In the genomic region with DNA sequence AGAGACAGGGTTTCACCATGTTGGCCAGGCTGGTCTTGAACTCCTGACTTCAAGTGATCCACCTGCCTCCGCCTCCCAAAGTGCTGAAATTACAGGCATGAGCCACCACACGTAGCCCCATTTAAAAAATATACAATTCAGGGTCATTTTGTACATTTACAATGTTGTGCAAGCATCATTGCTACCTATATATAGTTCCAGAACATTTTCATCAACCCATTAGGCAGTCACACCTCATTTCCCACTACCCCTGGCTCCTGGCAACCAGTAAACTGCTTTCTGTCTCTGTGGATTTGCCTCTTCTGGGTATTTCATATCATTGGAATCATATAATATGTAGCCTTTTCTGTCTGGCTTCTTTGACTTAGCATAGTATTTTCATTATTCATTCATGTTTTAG, we compare ENCODE assay signal across 26 cellular contexts. TPM values are rescaled to one million over a fixed set of nuclear protein-coding genes. Genes with fewer than 3 reads are reported as not detected.
A peak's percentile ranks its signal among the peaks of the same experiment; 100 is the strongest.
DNase-seq lines count a peak whose midpoint lies in the region; ATAC-seq and TF ChIP-seq lines count a peak whose summit lies in the region.
"Had no signal": no experiment of that assay in that cellular context is flagged by ENCODE, and none has a peak within 500 bp of the region (broad histone marks: within the 10 kb centered on the region; RNA-seq: fewer than 3 reads in every experiment).

No MANE protein-coding gene starts in this region.

- no peak overlapping the region for H3K27ac ChIP-seq in esophagus muscularis mucosa (replicated peaks in 1 of 4)
- H3K27ac ChIP-seq: BLaER1 had no signal

- intact Hi-C loops in esophagus muscularis mucosa (cut with DNase I), result no loop called here
- intact Hi-C loops in activated T-helper 2 cell treated with anti-CD3 and anti-CD28 coated beads, Interferon-gamma antibody, Interleukin-2, Interleukin-4, amounts not matched to agents 10 μg/mL and 5 μg/mL and 100 μg/mL, durations not matched to agents 14 hours and 24 hours and 36 hours (cut with micrococcal nuclease), result no loop called here

- WGBS in esophagus muscularis mucosa, result 70% methylated on average over 2 of the region's 2 CpGs

- no peaks in the 10 kb centered on the region for H3K4me1 ChIP-seq in esophagus muscularis mucosa
- H3K4me1 ChIP-seq: BE2C, BLaER1 had no signal

- H3K4me3 Mint-ChIP-seq in activated T-helper 2 cell treated with anti-CD3 and anti-CD28 coated beads, Interferon-gamma antibody, Interleukin-2, Interleukin-4, amounts not matched to agents 10 μg/mL and 5 μg/mL and 100 μg/mL, durations not matched to agents 14 hours and 24 hours and 36 hours (ENCODE audit: low read depth), result no peak overlapping the region
- H3K4me3 Mint-ChIP-seq: CD14-positive monocyte; CD4-positive, alpha-beta memory T cell; CD4-positive, CD25-positive, alpha-beta regulatory T cell; CD8-positive, alpha-beta memory T cell had no signal

- H3K27me3 ChIP-seq in esophagus muscularis mucosa, result no peaks in the 10 kb centered on the region
- H3K27me3 ChIP-seq: BE2C, BLaER1 had no signal

- no peak for TF ChIP-seq EP300 in esophagus muscularis mucosa (IDR thresholded peaks at IDR 0.05)

- no peaks in the 10 kb centered on the region for H3K4me1 Mint-ChIP-seq in activated T-helper 2 cell treated with anti-CD3 and anti-CD28 coated beads, Interferon-gamma antibody, Interleukin-2, Interleukin-4, amounts not matched to agents 10 μg/mL and 5 μg/mL and 100 μg/mL, durations not matched to agents 14 hours and 24 hours and 36 hours (ENCODE audit: low read depth)
- H3K4me1 Mint-ChIP-seq: CD14-positive monocyte; CD4-positive, alpha-beta memory T cell; CD4-positive, CD25-positive, alpha-beta regulatory T cell; CD8-positive, alpha-beta memory T cell had no signal

- no peak overlapping the region for H3K27ac Mint-ChIP-seq in activated T-helper 2 cell treated with anti-CD3 and anti-CD28 coated beads, Interferon-gamma antibody, Interleukin-2, Interleukin-4, amounts not matched to agents 10 μg/mL and 5 μg/mL and 100 μg/mL, durations not matched to agents 14 hours and 24 hours and 36 hours
- H3K27ac Mint-ChIP-seq: CD14-positive monocyte; CD4-positive, alpha-beta memory T cell; CD4-positive, CD25-positive, alpha-beta regulatory T cell had no signal

- DNase-seq in NCI-H69 (lab: John Stamatoyannopoulos, UW), result peak; percentile 3
- peak; percentile 80 for DNase-seq in esophagus muscularis mucosa (ENCODE audit: extremely low spot score)
- DNase-seq in renal cortical epithelial cell (ENCODE audit: low read depth), result peak; percentile 67
- no peak for DNase-seq in activated T-helper 2 cell treated with anti-CD3 and anti-CD28 coated beads, Interferon-gamma antibody, Interleukin-2, Interleukin-4, amounts not matched to agents 10 μg/mL and 5 μg/mL and 100 μg/mL, durations not matched to agents 14 hours and 24 hours and 36 hours (ENCODE audit: low spot score)
- DNase-seq: 8988T; ACHN; BE2C; C1 segment of cervical spinal cord; CD4-positive, alpha-beta memory T cell; CD4-positive, CD25-positive, alpha-beta regulatory T cell; CD8-positive, alpha-beta memory T cell; COR-L47; DMS 273 treated with DMSO at 0.1 percent for 48 hours; DMS153; DMS53; DMS79; DND-41; EL; GDM1 had no signal

- ATAC-seq in HG03097 (IDR thresholded peaks at IDR 0.05; ENCODE audit: low FRiP score, unreplicated experiment), result no peak
- ATAC-seq: GM12878 had no signal

- no peaks in the 10 kb centered on the region for H3K9me3 ChIP-seq in esophagus muscularis mucosa
- H3K9me3 ChIP-seq: BE2C had no signal

- H3K9me3 Mint-ChIP-seq in activated T-helper 2 cell treated with anti-CD3 and anti-CD28 coated beads, Interferon-gamma antibody, Interleukin-2, Interleukin-4, amounts not matched to agents 10 μg/mL and 5 μg/mL and 100 μg/mL, durations not matched to agents 14 hours and 24 hours and 36 hours, result peaks cover 9% of the 10 kb centered on the region

- H3K27me3 Mint-ChIP-seq in activated T-helper 2 cell treated with anti-CD3 and anti-CD28 coated beads, Interferon-gamma antibody, Interleukin-2, Interleukin-4, amounts not matched to agents 10 μg/mL and 5 μg/mL and 100 μg/mL, durations not matched to agents 14 hours and 24 hours and 36 hours (ENCODE audit: low read depth), result peaks cover 11% of the 10 kb centered on the region

- no peak overlapping the region for H3K4me3 ChIP-seq in esophagus muscularis mucosa
- H3K4me3 ChIP-seq: BLaER1, GM12878 had no signal

- no peak for TF ChIP-seq POLR2A in esophagus muscularis mucosa (IDR thresholded peaks at IDR 0.05; ENCODE audit: low read depth)

- no peaks in the 10 kb centered on the region for H3K36me3 Mint-ChIP-seq in activated T-helper 2 cell treated with anti-CD3 and anti-CD28 coated beads, Interferon-gamma antibody, Interleukin-2, Interleukin-4, amounts not matched to agents 10 μg/mL and 5 μg/mL and 100 μg/mL, durations not matched to agents 14 hours and 24 hours and 36 hours (ENCODE audit: low read depth)
- H3K36me3 Mint-ChIP-seq: CD14-positive monocyte; CD4-positive, alpha-beta memory T cell; CD4-positive, CD25-positive, alpha-beta regulatory T cell had no signal

- H3K36me3 ChIP-seq in esophagus muscularis mucosa, result no peaks in the 10 kb centered on the region
- H3K36me3 ChIP-seq: BE2C, BLaER1 had no signal

- TF ChIP-seq CTCF in esophagus muscularis mucosa (IDR thresholded peaks at IDR 0.05), result no peak

RNA-seq across cellular contexts. Expression of a gene that starts 6.7 kb away (rescaled TPM):
- total RNA-seq in esophagus muscularis mucosa, result under 1 TPM in 1 of 4 donors, not detected in 3; 0.33 TPM
- total RNA-seq in renal cortical epithelial cell, result 1.6 TPM in 1 of 2 replicates, not detected in the other
- total RNA-seq in activated T-helper 2 cell treated with anti-CD3 and anti-CD28 coated beads, Interferon-gamma antibody, Interleukin-2, Interleukin-4, amounts not matched to agents 10 μg/mL and 5 μg/mL and 100 μg/mL, durations not matched to agents 14 hours and 24 hours and 36 hours, result 0.60 and 0.89 TPM in 2 replicates
- total RNA-seq: A673; CD4-positive, alpha-beta memory T cell; CD4-positive, CD25-positive, alpha-beta regulatory T cell; Daoy; G401 had no signal

RNA-seq across cellular contexts. Expression of a gene that starts 6.8 kb away (rescaled TPM):
- total RNA-seq in esophagus muscularis mucosa, result not detected
- total RNA-seq in renal cortical epithelial cell, result 0.25 TPM in 1 of 2 replicates, not detected in the other
- total RNA-seq in activated T-helper 2 cell treated with anti-CD3 and anti-CD28 coated beads, Interferon-gamma antibody, Interleukin-2, Interleukin-4, amounts not matched to agents 10 μg/mL and 5 μg/mL and 100 μg/mL, durations not matched to agents 14 hours and 24 hours and 36 hours, result 0.87 and 1.2 TPM in 2 replicates
- total RNA-seq: CD4-positive, alpha-beta memory T cell; CD4-positive, CD25-positive, alpha-beta regulatory T cell had no signal

RNA-seq across cellular contexts. Expression of a gene that starts 54.0 kb away (rescaled TPM):
- total RNA-seq in esophagus muscularis mucosa (1 to 10 TPM; 3.0 to 8.7 (median 3.2) TPM), renal cortical epithelial cell (13.9 and 18.5 TPM in 2 replicates)
- 30.4 and 33.4 TPM in 2 replicates for total RNA-seq in activated T-helper 2 cell treated with anti-CD3 and anti-CD28 coated beads, Interferon-gamma antibody, Interleukin-2, Interleukin-4, amounts not matched to agents 10 μg/mL and 5 μg/mL and 100 μg/mL, durations not matched to agents 14 hours and 24 hours and 36 hours

RNA-seq across cellular contexts. Expression of a gene that starts 60.0 kb away (rescaled TPM):
- total RNA-seq in esophagus muscularis mucosa (100 to 1,000 TPM in 1 of 4 donors, 10 to 100 TPM in 3; 32.0 to 116 (median 41.3) TPM), renal cortical epithelial cell (0.10 TPM in 1 of 2 replicates, not detected in the other)
- total RNA-seq in activated T-helper 2 cell treated with anti-CD3 and anti-CD28 coated beads, Interferon-gamma antibody, Interleukin-2, Interleukin-4, amounts not matched to agents 10 μg/mL and 5 μg/mL and 100 μg/mL, durations not matched to agents 14 hours and 24 hours and 36 hours, result not detected in 2 replicates
- total RNA-seq: CD4-positive, alpha-beta memory T cell; CD4-positive, CD25-positive, alpha-beta regulatory T cell; CD8-positive, alpha-beta memory T cell; Daoy; GM12878 had no signal
